In genomic region chrX:330726-331144, GRCh38 we compare ENCODE assay signal across 19 cellular contexts. TPM values are rescaled to one million over a fixed set of nuclear protein-coding genes. Genes with fewer than 3 reads are reported as not detected.
DNase-seq lines count a peak whose midpoint lies in the region; ATAC-seq and TF ChIP-seq lines count a peak whose summit lies in the region.
"Had no signal": no experiment of that assay in that cellular context is flagged by ENCODE, and none has a peak within 500 bp of the region (broad histone marks: within the 10 kb centered on the region; RNA-seq: fewer than 3 reads in every experiment).

No MANE protein-coding gene starts in this region.

- H3K9me3 ChIP-seq in BLaER1 (no peaks in the 10 kb centered on the region), heart right ventricle (no peaks in the 10 kb centered on the region), neural progenitor cell (ENCODE audit: low read depth) (no peaks in the 10 kb centered on the region)
- H3K9me3 ChIP-seq: SJCRH30 had no signal

- H3K4me1 Mint-ChIP-seq in neural progenitor cell = peaks cover under 1% of the 10 kb centered on the region

- TF ChIP-seq CTCF in heart right ventricle (IDR thresholded peaks at IDR 0.05) = no peak
- TF ChIP-seq CTCF in neural progenitor cell (IDR thresholded peaks at IDR 0.05) = no peak

- peak; percentile 79 for DNase-seq in H7
- DNase-seq in heart right ventricle = no peak
- no peak for DNase-seq in neural progenitor cell (ENCODE audit: low spot score)
- no peak for DNase-seq in NCI-H2227 treated with DMSO at 0.1 percent for 48 hours (lab: John Stamatoyannopoulos, UW)
- DNase-seq in NCI-H1417 (lab: John Stamatoyannopoulos, UW) = no peak
- DNase-seq: activated CD4-positive, alpha-beta T cell treated with anti-CD3 and anti-CD28 coated beads for 48 hours; activated T-cell treated with anti-CD3 and anti-CD28 coated beads for 4 hours; caudate nucleus; effector CD4-positive, alpha-beta T cell; NCI-H146; NCI-H510A; SJCRH30; stimulated activated CD4-positive, alpha-beta T cell treated with anti-CD3 and anti-CD28 coated beads, Interleukin-1b, Interleukin-23, amount 100 ng/mL, for 48 hours; T-helper 9 cell had no signal

- no peak overlapping the region for H3K9ac ChIP-seq in BLaER1
- H3K9ac ChIP-seq in neural progenitor cell = no peak overlapping the region

- H3F3A ChIP-seq in neural progenitor cell (ENCODE audit: low read depth) = no peaks in the 10 kb centered on the region

- intact Hi-C loops in heart right ventricle (cut with DNase I) = no loop called here

- H3K27ac ChIP-seq in BLaER1 = no peak overlapping the region
- H3K27ac ChIP-seq in heart right ventricle = peak overlapping the region in 1 of 10 donors; percentile 45
- no peak overlapping the region for H3K27ac ChIP-seq in neural progenitor cell
- H3K27ac ChIP-seq: SJCRH30 had no signal

- ATAC-seq in heart right ventricle = peak in 4 of 8 donors; percentile 6 to 21 (median 12)
- no peak for ATAC-seq in HG03175 (IDR thresholded peaks at IDR 0.05; ENCODE audit: unreplicated experiment)

- peaks cover 3% of the 10 kb centered on the region for H3K36me3 Mint-ChIP-seq in neural progenitor cell
- H3K36me3 Mint-ChIP-seq: natural killer cell treated with Interleukin-12 subunit alpha and Interleukin-12 subunit beta and Interleukin-15 and Interleukin-18, amount 100 ng/mL, for 72 hours had no signal

- peaks cover 35% of the 10 kb centered on the region for H3K36me3 ChIP-seq in BLaER1
- no peaks in the 10 kb centered on the region; the same call in 1 of the 2 replicates for H3K36me3 ChIP-seq in H7 (replicated peaks; ENCODE audit: control insufficient read depth, insufficient read depth, low read length)
- H3K36me3 ChIP-seq in heart right ventricle = peaks cover 0 to 29% (median 6%) of the 10 kb centered on the region in 9 donors
- no peaks in the 10 kb centered on the region for H3K36me3 ChIP-seq in neural progenitor cell

- H3K4me3 ChIP-seq in BLaER1 (no peak overlapping the region), H7 (ENCODE audit: insufficient read depth, low read depth, low read length) (peak overlapping the region; percentile 30; the same call in 1 of the 2 replicates), heart right ventricle (peak overlapping the region in 6 of 10 donors; percentile 21 to 41 (median 30)), neural progenitor cell (peak overlapping the region; percentile 34)
- H3K4me3 ChIP-seq: lung, SJCRH30 had no signal

- no peak overlapping the region for H3K4me3 Mint-ChIP-seq in neural progenitor cell
- H3K4me3 Mint-ChIP-seq: activated naive CD8-positive, alpha-beta T cell treated with anti-CD3 and anti-CD28 coated beads, Interleukin-2, amount 50 U/mL, for 24 hours; natural killer cell treated with Interleukin-12 subunit alpha and Interleukin-12 subunit beta and Interleukin-15 and Interleukin-18, amount 100 ng/mL, for 72 hours had no signal

- 16 to 20% methylated on average over 25 to 28 of the region's 28 CpGs for WGBS in heart right ventricle, 2 donors

- H3K27me3 ChIP-seq in BLaER1 = peaks cover 17% of the 10 kb centered on the region
- H3K27me3 ChIP-seq in H7 (ENCODE audit: control insufficient read depth, insufficient read depth, low read length) = peaks cover 5% of the 10 kb centered on the region; the same call in 1 of the 2 replicates
- H3K27me3 ChIP-seq in heart right ventricle = peaks cover 0 to 32% (median 10%) of the 10 kb centered on the region in 7 donors
- peaks cover 16% of the 10 kb centered on the region for H3K27me3 ChIP-seq in neural progenitor cell
- H3K27me3 ChIP-seq: SJCRH30 had no signal

- H3K4me2 ChIP-seq in BLaER1 (peak overlapping the region; percentile 55), neural progenitor cell (peak overlapping the region; percentile 72)

- no peak overlapping the region for H2AFZ ChIP-seq in neural progenitor cell (replicated peaks)

- H3K9me3 Mint-ChIP-seq in neural progenitor cell = peaks cover 4% of the 10 kb centered on the region
- H3K9me3 Mint-ChIP-seq: activated naive CD8-positive, alpha-beta T cell treated with anti-CD3 and anti-CD28 coated beads, Interleukin-2, amount 50 U/mL, for 24 hours; natural killer cell treated with Interleukin-12 subunit alpha and Interleukin-12 subunit beta and Interleukin-15 and Interleukin-18, amount 100 ng/mL, for 72 hours had no signal

- H3K79me2 ChIP-seq in neural progenitor cell (ENCODE audit: low read depth) = no peaks in the 10 kb centered on the region

- H4K20me1 ChIP-seq in BLaER1 = peaks cover 32% of the 10 kb centered on the region; the same call in 1 of the 2 replicates
- H4K20me1 ChIP-seq in neural progenitor cell (ENCODE audit: low read depth) = no peaks in the 10 kb centered on the region

- H3K27ac Mint-ChIP-seq in neural progenitor cell = no peak overlapping the region
- H3K27ac Mint-ChIP-seq: activated naive CD8-positive, alpha-beta T cell treated with anti-CD3 and anti-CD28 coated beads, Interleukin-2, amount 50 U/mL, for 24 hours; natural killer cell treated with Interleukin-12 subunit alpha and Interleukin-12 subunit beta and Interleukin-15 and Interleukin-18, amount 100 ng/mL, for 72 hours had no signal

- peaks cover 9% of the 10 kb centered on the region for H3K27me3 Mint-ChIP-seq in neural progenitor cell (ENCODE audit: insufficient read depth, low read depth)
- H3K27me3 Mint-ChIP-seq: natural killer cell treated with Interleukin-12 subunit alpha and Interleukin-12 subunit beta and Interleukin-15 and Interleukin-18, amount 100 ng/mL, for 72 hours had no signal

- H3K4me1 ChIP-seq in BLaER1 (peaks cover 10% of the 10 kb centered on the region; the same call in 1 of the 2 replicates), heart right ventricle (peaks cover 0 to 15% (median 11%) of the 10 kb centered on the region in 9 donors), neural progenitor cell (peaks cover 7% of the 10 kb centered on the region)
- H3K4me1 ChIP-seq: SJCRH30 had no signal

RNA-seq across cellular contexts. Expression of gene GTPBP6, which starts 12.1 kb away (rescaled TPM):
- total RNA-seq in H7 (2014; rRNA removed; shearing (Covaris generic)) = 38.4 and 48.9 TPM in 2 replicates
- 10 to 100 TPM; 29.8 to 55.4 (median 46.3) TPM for total RNA-seq in heart right ventricle
- 100 to 1,000 TPM in 1 of 2 donors, 10 to 100 TPM in 1; 44.0 to 103 TPM for polyA plus RNA-seq in heart right ventricle
- 16.6 and 52.6 TPM in 2 replicates for total RNA-seq in neural progenitor cell (ENCODE audit: low replicate concordance)

RNA-seq across cellular contexts. Expression of gene PLCXD1, which starts 49.6 kb away (rescaled TPM):
- 86.3 and 92.0 TPM in 2 replicates for total RNA-seq in H7 (2014; rRNA removed; shearing (Covaris generic))
- 1 to 10 TPM; 1.9 to 6.5 (median 2.7) TPM for total RNA-seq in heart right ventricle
- polyA plus RNA-seq in heart right ventricle = 10 to 100 TPM in 1 of 2 donors, 1 to 10 TPM in 1; 3.0 to 19.9 TPM
- 25.7 and 76.4 TPM in 2 replicates for total RNA-seq in neural progenitor cell (ENCODE audit: low replicate concordance)

RNA-seq across cellular contexts. Expression of gene PPP2R3B, which starts 56.0 kb away (rescaled TPM):
- total RNA-seq in H7 (2014; rRNA removed; shearing (Covaris generic)) = 63.1 and 113 TPM in 2 replicates
- total RNA-seq in heart right ventricle (100 to 1,000 TPM in 8 of 10 donors, 10 to 100 TPM in 2; 88.3 to 173 (median 128) TPM), neural progenitor cell (ENCODE audit: low replicate concordance) (30.3 and 81.8 TPM in 2 replicates)
- 100 to 1,000 TPM in 1 of 2 donors, 10 to 100 TPM in 1; 73.9 to 362 TPM for polyA plus RNA-seq in heart right ventricle
